In the genomic region with DNA sequence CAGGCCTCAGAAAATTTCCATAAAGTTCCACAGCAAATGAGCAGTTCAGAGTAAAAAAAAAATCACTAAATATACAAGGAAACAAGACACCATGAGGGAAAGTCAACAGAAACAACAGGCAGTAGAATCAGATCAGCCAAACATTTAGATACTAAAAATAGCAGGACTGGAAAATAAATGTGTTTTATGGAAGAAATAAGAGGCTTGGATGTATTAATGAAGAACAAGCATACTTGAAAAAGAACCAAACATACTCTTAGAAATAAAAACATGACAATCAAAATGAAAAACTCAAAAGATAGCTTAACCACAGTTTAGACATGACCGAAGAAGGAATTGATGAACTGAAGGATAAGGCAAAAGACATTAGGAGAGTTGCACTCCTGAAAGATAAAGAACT, we compare ENCODE assay signal across 4 cellular contexts.
A peak's percentile ranks its signal among the peaks of the same experiment; 100 is the strongest.
TF ChIP-seq lines count a peak whose summit lies in the region.

No MANE protein-coding gene starts in this region.

TF ChIP-seq in SK-N-SH treated with all-trans-retinoic acid at 6 μM for 48 hours, 23 proteins besides CTCF, POLR2A, EP300 and RAD21:
- TF ChIP-seq RARB (CRISPR knock-in tag; IDR thresholded peaks at IDR 0.05) (no peak), ZNF8 (CRISPR knock-in tag; IDR thresholded peaks at IDR 0.05) (no peak), GLIS3 (CRISPR knock-in tag; IDR thresholded peaks at IDR 0.05) (no peak), SNAI2 (CRISPR knock-in tag; IDR thresholded peaks at IDR 0.05) (no peak), OSR1 (CRISPR knock-in tag; IDR thresholded peaks at IDR 0.05) (no peak), ZFP30 (CRISPR knock-in tag; IDR thresholded peaks at IDR 0.05) (peak; percentile 96), ZNF70 (CRISPR knock-in tag; IDR thresholded peaks at IDR 0.05) (no peak)
TF ChIP-seq in SK-N-SH treated with all-trans-retinoic acid at 6 μM for 48 hours: peak in this region for 1.

TF ChIP-seq in SK-N-SH, 30 proteins besides CTCF, POLR2A, EP300 and RAD21 (continues in another document):
- TF ChIP-seq, protein P1, sequence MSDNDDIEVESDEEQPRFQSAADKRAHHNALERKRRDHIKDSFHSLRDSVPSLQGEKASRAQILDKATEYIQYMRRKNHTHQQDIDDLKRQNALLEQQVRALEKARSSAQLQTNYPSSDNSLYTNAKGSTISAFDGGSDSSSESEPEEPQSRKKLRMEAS (IDR thresholded peaks at IDR 0.05; ENCODE audit: low read depth), result no peak
- TF ChIP-seq CHD2 (IDR thresholded peaks at IDR 0.05; ENCODE audit: low read length, partially characterized antibody) (no peak), FOXM1 (IDR thresholded peaks at IDR 0.05; ENCODE audit: low read depth) (no peak), RCOR1 (IDR thresholded peaks at IDR 0.05; ENCODE audit: low read length) (no peak), RXRA (IDR thresholded peaks at IDR 0.05; ENCODE audit: borderline replicate concordance, low read depth) (no peak), RFX5 (IDR thresholded peaks at IDR 0.05; ENCODE audit: low read length) (no peak), MEF2A (IDR thresholded peaks at IDR 0.05; ENCODE audit: borderline replicate concordance, low read depth) (no peak), GABPA (IDR thresholded peaks at IDR 0.05; ENCODE audit: low read depth) (no peak), TCF12 (IDR thresholded peaks at IDR 0.05) (no peak), TEAD4 (IDR thresholded peaks at IDR 0.05; ENCODE audit: borderline replicate concordance, insufficient read depth) (no peak), YY1 (IDR thresholded peaks at IDR 0.05; ENCODE audit: low read depth) (no peak), NFIC (IDR thresholded peaks at IDR 0.05; ENCODE audit: borderline replicate concordance) (no peak), FOXJ3 (CRISPR knock-in tag; IDR thresholded peaks at IDR 0.05) (no peak), TAF1 (IDR thresholded peaks at IDR 0.05; ENCODE audit: borderline replicate concordance, low read depth, low read length) (no peak)
- TF ChIP-seq, protein P2, sequence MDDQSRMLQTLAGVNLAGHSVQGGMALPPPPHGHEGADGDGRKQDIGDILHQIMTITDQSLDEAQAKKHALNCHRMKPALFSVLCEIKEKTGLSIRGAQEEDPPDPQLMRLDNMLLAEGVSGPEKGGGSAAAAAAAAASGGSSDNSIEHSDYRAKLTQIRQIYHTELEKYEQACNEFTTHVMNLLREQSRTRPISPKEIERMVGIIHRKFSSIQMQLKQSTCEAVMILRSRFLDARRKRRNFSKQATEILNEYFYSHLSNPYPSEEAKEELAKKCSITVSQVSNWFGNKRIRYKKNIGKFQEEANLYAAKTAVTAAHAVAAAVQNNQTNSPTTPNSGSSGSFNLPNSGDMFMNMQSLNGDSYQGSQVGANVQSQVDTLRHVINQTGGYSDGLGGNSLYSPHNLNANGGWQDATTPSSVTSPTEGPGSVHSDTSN (IDR thresholded peaks at IDR 0.05), result no peak
- TF ChIP-seq, protein P3, sequence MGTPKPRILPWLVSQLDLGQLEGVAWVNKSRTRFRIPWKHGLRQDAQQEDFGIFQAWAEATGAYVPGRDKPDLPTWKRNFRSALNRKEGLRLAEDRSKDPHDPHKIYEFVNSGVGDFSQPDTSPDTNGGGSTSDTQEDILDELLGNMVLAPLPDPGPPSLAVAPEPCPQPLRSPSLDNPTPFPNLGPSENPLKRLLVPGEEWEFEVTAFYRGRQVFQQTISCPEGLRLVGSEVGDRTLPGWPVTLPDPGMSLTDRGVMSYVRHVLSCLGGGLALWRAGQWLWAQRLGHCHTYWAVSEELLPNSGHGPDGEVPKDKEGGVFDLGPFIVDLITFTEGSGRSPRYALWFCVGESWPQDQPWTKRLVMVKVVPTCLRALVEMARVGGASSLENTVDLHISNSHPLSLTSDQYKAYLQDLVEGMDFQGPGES (IDR thresholded peaks at IDR 0.05; ENCODE audit: low read depth, low read length), result no peak
- TF ChIP-seq, protein P4, sequence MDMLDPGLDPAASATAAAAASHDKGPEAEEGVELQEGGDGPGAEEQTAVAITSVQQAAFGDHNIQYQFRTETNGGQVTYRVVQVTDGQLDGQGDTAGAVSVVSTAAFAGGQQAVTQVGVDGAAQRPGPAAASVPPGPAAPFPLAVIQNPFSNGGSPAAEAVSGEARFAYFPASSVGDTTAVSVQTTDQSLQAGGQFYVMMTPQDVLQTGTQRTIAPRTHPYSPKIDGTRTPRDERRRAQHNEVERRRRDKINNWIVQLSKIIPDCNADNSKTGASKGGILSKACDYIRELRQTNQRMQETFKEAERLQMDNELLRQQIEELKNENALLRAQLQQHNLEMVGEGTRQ (IDR thresholded peaks at IDR 0.05; ENCODE audit: borderline replicate concordance, low read depth, low read length), result no peak

TF ChIP-seq in HEK293, 187 proteins besides CTCF, POLR2A, EP300 and RAD21:
- TF ChIP-seq ZNF416 (tag by site-specific recombination; IDR thresholded peaks at IDR 0.05) (no peak), SETDB1 (IDR thresholded peaks at IDR 0.05; ENCODE audit: insufficient read length, low read length) (peak; percentile 81), ZFP41 (tag by site-specific recombination; IDR thresholded peaks at IDR 0.05; ENCODE audit: borderline replicate concordance) (no peak), TRIM28 (IDR thresholded peaks at IDR 0.05; ENCODE audit: borderline replicate concordance, low read length) (peak; percentile 20; the same call in 1 of the 2 replicates)
- TF ChIP-seq, protein P5, sequence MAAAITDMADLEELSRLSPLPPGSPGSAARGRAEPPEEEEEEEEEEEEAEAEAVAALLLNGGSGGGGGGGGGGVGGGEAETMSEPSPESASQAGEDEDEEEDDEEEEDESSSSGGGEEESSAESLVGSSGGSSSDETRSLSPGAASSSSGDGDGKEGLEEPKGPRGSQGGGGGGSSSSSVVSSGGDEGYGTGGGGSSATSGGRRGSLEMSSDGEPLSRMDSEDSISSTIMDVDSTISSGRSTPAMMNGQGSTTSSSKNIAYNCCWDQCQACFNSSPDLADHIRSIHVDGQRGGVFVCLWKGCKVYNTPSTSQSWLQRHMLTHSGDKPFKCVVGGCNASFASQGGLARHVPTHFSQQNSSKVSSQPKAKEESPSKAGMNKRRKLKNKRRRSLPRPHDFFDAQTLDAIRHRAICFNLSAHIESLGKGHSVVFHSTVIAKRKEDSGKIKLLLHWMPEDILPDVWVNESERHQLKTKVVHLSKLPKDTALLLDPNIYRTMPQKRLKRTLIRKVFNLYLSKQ (tag by site-specific recombination; IDR thresholded peaks at IDR 0.05; ENCODE audit: borderline replicate concordance), result no peak

TF ChIP-seq in K562, 482 proteins besides CTCF, POLR2A, EP300 and RAD21:
- TF ChIP-seq, protein P6, sequence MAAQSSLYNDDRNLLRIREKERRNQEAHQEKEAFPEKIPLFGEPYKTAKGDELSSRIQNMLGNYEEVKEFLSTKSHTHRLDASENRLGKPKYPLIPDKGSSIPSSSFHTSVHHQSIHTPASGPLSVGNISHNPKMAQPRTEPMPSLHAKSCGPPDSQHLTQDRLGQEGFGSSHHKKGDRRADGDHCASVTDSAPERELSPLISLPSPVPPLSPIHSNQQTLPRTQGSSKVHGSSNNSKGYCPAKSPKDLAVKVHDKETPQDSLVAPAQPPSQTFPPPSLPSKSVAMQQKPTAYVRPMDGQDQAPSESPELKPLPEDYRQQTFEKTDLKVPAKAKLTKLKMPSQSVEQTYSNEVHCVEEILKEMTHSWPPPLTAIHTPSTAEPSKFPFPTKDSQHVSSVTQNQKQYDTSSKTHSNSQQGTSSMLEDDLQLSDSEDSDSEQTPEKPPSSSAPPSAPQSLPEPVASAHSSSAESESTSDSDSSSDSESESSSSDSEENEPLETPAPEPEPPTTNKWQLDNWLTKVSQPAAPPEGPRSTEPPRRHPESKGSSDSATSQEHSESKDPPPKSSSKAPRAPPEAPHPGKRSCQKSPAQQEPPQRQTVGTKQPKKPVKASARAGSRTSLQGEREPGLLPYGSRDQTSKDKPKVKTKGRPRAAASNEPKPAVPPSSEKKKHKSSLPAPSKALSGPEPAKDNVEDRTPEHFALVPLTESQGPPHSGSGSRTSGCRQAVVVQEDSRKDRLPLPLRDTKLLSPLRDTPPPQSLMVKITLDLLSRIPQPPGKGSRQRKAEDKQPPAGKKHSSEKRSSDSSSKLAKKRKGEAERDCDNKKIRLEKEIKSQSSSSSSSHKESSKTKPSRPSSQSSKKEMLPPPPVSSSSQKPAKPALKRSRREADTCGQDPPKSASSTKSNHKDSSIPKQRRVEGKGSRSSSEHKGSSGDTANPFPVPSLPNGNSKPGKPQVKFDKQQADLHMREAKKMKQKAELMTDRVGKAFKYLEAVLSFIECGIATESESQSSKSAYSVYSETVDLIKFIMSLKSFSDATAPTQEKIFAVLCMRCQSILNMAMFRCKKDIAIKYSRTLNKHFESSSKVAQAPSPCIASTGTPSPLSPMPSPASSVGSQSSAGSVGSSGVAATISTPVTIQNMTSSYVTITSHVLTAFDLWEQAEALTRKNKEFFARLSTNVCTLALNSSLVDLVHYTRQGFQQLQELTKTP (IDR thresholded peaks at IDR 0.05; ENCODE audit: low read depth in 1 of 2, partially characterized antibody in 2 of 2), result peak in 1 of 2 experiments; percentile 95
- peak; percentile 85 for TF ChIP-seq TRIM28 (IDR thresholded peaks at IDR 0.05)
- no peak for TF ChIP-seq ARHGAP35 (IDR thresholded peaks at IDR 0.05; ENCODE audit: partially characterized antibody)
- TF ChIP-seq CREM (IDR thresholded peaks at IDR 0.05; ENCODE audit: low read depth), result no peak
- peak in 1 of 2 experiments; percentile 43; a peak in 1 of 4 replicates for TF ChIP-seq TRIM24 (IDR thresholded peaks at IDR 0.05)
- TF ChIP-seq, protein P7, sequence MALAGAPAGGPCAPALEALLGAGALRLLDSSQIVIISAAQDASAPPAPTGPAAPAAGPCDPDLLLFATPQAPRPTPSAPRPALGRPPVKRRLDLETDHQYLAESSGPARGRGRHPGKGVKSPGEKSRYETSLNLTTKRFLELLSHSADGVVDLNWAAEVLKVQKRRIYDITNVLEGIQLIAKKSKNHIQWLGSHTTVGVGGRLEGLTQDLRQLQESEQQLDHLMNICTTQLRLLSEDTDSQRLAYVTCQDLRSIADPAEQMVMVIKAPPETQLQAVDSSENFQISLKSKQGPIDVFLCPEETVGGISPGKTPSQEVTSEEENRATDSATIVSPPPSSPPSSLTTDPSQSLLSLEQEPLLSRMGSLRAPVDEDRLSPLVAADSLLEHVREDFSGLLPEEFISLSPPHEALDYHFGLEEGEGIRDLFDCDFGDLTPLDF (CRISPR knock-in tag; IDR thresholded peaks at IDR 0.05), result no peak
- TF ChIP-seq ZSCAN29 (IDR thresholded peaks at IDR 0.05), result no peak
- TF ChIP-seq ZNF41 (CRISPR knock-in tag; conservative IDR thresholded peaks at IDR 0.05), result peak; percentile 98
- peak; percentile 80 for TF ChIP-seq MEF2D (tag; conservative IDR thresholded peaks at IDR 0.05; ENCODE audit: low read depth)
- TF ChIP-seq CBX3 (IDR thresholded peaks at IDR 0.05; ENCODE audit: borderline replicate concordance in 1 of 2, low read length in 2 of 2), result peak in 1 of 2 experiments; percentile 84; a peak in 2 of 3 replicates
- TF ChIP-seq ZFP30 (CRISPR knock-in tag; IDR thresholded peaks at IDR 0.05; ENCODE audit: borderline replicate concordance), result peak; percentile 74; the same call in 1 of the 2 replicates
- no peak for TF ChIP-seq ZNF23 (CRISPR knock-in tag; IDR thresholded peaks at IDR 0.05)
- TF ChIP-seq, protein P8, sequence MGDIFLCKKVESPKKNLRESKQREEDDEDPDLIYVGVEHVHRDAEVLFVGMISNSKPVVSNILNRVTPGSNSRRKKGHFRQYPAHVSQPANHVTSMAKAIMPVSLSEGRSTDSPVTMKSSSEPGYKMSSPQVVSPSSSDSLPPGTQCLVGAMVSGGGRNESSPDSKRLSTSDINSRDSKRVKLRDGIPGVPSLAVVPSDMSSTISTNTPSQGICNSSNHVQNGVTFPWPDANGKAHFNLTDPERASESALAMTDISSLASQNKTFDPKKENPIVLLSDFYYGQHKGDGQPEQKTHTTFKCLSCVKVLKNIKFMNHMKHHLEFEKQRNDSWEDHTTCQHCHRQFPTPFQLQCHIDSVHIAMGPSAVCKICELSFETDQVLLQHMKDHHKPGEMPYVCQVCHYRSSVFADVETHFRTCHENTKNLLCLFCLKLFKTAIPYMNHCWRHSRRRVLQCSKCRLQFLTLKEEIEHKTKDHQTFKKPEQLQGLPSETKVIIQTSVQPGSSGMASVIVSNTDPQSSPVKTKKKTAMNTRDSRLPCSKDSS (IDR thresholded peaks at IDR 0.05; ENCODE audit: low read depth, partially characterized antibody), result peak; percentile 85
- TF ChIP-seq MEF2A (IDR thresholded peaks at IDR 0.05; ENCODE audit: control insufficient read depth, low read depth, low read length), result peak; percentile 86
- no peak for TF ChIP-seq MAFK (IDR thresholded peaks at IDR 0.05; ENCODE audit: low read length)
